27 cellular contexts compared by ENCODE assay signal in the genomic region with DNA sequence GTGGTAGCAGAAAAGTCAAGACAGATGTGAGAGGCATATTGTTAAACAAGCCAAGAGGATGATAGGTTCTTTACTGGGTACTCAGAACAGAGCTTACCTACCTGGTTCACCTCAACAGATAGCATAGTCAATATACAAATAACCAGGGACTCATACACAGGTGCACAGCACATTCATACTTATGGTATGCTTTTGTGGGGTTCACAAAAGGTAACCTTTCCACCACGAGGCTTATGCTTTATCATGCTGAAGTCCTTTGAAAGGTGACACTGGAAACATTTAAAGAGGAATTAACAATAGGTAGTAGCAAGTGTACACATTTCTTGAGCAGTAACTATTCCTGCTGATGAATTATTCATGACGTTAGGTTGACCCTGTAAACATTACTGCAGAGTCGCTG.
"Had no signal": no experiment of that assay in that cellular context is flagged by ENCODE, and none has a peak within 500 bp of the region (broad histone marks: within the 10 kb centered on the region; RNA-seq: fewer than 3 reads in every experiment).

No MANE protein-coding gene starts in this region.

- H3K4me3 Mint-ChIP-seq: activated CD4-positive, alpha-beta T cell treated with anti-CD3 and anti-CD28 coated beads, Interleukin-2, amount 10 ng/mL, durations not matched to agents 24 days and 14 days; activated CD8-positive, alpha-beta T cell treated with anti-CD3 and anti-CD28 coated beads for 36 hours; activated naive CD8-positive, alpha-beta T cell treated with anti-CD3 and anti-CD28 coated beads, Interleukin-2, amount 10 ng/mL, durations not matched to agents 7 days and 5 days; activated T-cell treated with anti-CD3 and anti-CD28 coated beads, Interleukin-2, amount 50 U/mL, for 72 hours; activated T-helper 17 cell treated with anti-CD3 and anti-CD28 coated beads, Interleukin-2, amount 50 U/mL, for 72 hours; T-helper 1 cell treated with Interleukin-12 subunit alpha and Interleukin-12 subunit beta and Interleukin-4 antibody, amounts not matched to agents 30 μg/mL and 1 μg/mL, for 36 hours; T-helper 2 cell treated with Interferon-gamma antibody and Interleukin-4, amounts not matched to agents 5 μg/mL and 100 μg/mL, for 36 hours had no signal

- H3K27ac ChIP-seq: ascending aorta, coronary artery, SJCRH30, SK-N-MC had no signal

- ATAC-seq: activated CD8-positive, alpha-beta T cell treated with anti-CD3 and anti-CD28 coated beads for 36 hours; activated T-cell treated with anti-CD3 and anti-CD28 coated beads, Interleukin-2, amount 50 U/mL, for 72 hours; activated T-helper 17 cell treated with anti-CD3 and anti-CD28 coated beads, Interleukin-2, amount 50 U/mL, for 72 hours; Panc1 had no signal

- H3K27me3 ChIP-seq: ascending aorta had no signal

- H3K9me3 Mint-ChIP-seq: activated CD8-positive, alpha-beta T cell treated with anti-CD3 and anti-CD28 coated beads for 36 hours; activated naive CD8-positive, alpha-beta T cell treated with anti-CD3 and anti-CD28 coated beads, Interleukin-2, amount 10 ng/mL, durations not matched to agents 7 days and 5 days; activated T-cell treated with anti-CD3 and anti-CD28 coated beads, Interleukin-2, amount 50 U/mL, for 72 hours; activated T-helper 17 cell treated with anti-CD3 and anti-CD28 coated beads, Interleukin-2, amount 50 U/mL, for 72 hours; T-helper 1 cell treated with Interleukin-12 subunit alpha and Interleukin-12 subunit beta and Interleukin-4 antibody, amounts not matched to agents 30 μg/mL and 1 μg/mL, for 36 hours; T-helper 2 cell treated with Interferon-gamma antibody and Interleukin-4, amounts not matched to agents 5 μg/mL and 100 μg/mL, for 36 hours had no signal

- H3K36me3 ChIP-seq: ascending aorta, SJCRH30 had no signal

- H3K4me3 ChIP-seq: ascending aorta, coronary artery, SJCRH30, SK-N-MC had no signal

- H3K4me1 ChIP-seq: ascending aorta, SJCRH30 had no signal

- H3K4me1 Mint-ChIP-seq: activated CD4-positive, alpha-beta T cell treated with anti-CD3 and anti-CD28 coated beads, Interleukin-2, amount 10 ng/mL, durations not matched to agents 24 days and 14 days; activated T-helper 17 cell treated with anti-CD3 and anti-CD28 coated beads, Interleukin-2, amount 50 U/mL, for 72 hours had no signal

- H3K36me3 Mint-ChIP-seq: activated naive CD8-positive, alpha-beta T cell treated with anti-CD3 and anti-CD28 coated beads, Interleukin-2, amount 10 ng/mL, durations not matched to agents 7 days and 5 days had no signal

- DNase-seq: activated CD4-positive, alpha-beta T cell treated with anti-CD3 and anti-CD28 coated beads, Interleukin-2, amount 10 ng/mL, durations not matched to agents 24 days and 14 days; activated CD4-positive, alpha-beta T cell treated with anti-CD3 and anti-CD28 coated beads, Interleukin-2, amount 50 U/mL, for 4 hours; activated CD8-positive, alpha-beta T cell treated with anti-CD3 and anti-CD28 coated beads for 36 hours; activated effector memory CD4-positive, alpha-beta T cell treated with anti-CD3 and anti-CD28 coated beads, Interleukin-2, amount 50 U/mL, for 16 hours; activated naive CD4-positive, alpha-beta T cell; activated naive CD4-positive, alpha-beta T cell treated with anti-CD3 and anti-CD28 coated beads, Interleukin-2, amount 50 U/mL, for 16 hours; activated naive CD8-positive, alpha-beta T cell treated with anti-CD3 and anti-CD28 coated beads, Interleukin-2, amount 10 ng/mL, durations not matched to agents 7 days and 5 days; activated T-cell treated with anti-CD3 and anti-CD28 coated beads, Interleukin-2, amount 50 U/mL, for 1 hour; activated T-cell treated with anti-CD3 and anti-CD28 coated beads, Interleukin-2, amount 50 U/mL, for 72 hours; amygdala; NCI-H1105; NCI-H1417 treated with DMSO at 0.1 percent for 48 hours; NCI-H187 treated with DMSO at 0.1 percent for 48 hours; NCI-H2107; NCI-H226; NCI-H524; NCI-H69; SHP77; SJCRH30 had no signal

- H3K9me3 ChIP-seq: ascending aorta, SJCRH30 had no signal

- FAIRE-seq: TTC549 had no signal

- H3K27ac Mint-ChIP-seq: activated CD4-positive, alpha-beta T cell treated with anti-CD3 and anti-CD28 coated beads, Interleukin-2, amount 10 ng/mL, durations not matched to agents 24 days and 14 days; activated CD8-positive, alpha-beta T cell treated with anti-CD3 and anti-CD28 coated beads for 36 hours; activated naive CD8-positive, alpha-beta T cell treated with anti-CD3 and anti-CD28 coated beads, Interleukin-2, amount 10 ng/mL, durations not matched to agents 7 days and 5 days; activated T-cell treated with anti-CD3 and anti-CD28 coated beads, Interleukin-2, amount 50 U/mL, for 72 hours; activated T-helper 17 cell treated with anti-CD3 and anti-CD28 coated beads, Interleukin-2, amount 50 U/mL, for 72 hours; T-helper 1 cell treated with Interleukin-12 subunit alpha and Interleukin-12 subunit beta and Interleukin-4 antibody, amounts not matched to agents 30 μg/mL and 1 μg/mL, for 36 hours; T-helper 2 cell treated with Interferon-gamma antibody and Interleukin-4, amounts not matched to agents 5 μg/mL and 100 μg/mL, for 36 hours had no signal
